35 cellular contexts compared by ENCODE assay signal in the genomic region with DNA sequence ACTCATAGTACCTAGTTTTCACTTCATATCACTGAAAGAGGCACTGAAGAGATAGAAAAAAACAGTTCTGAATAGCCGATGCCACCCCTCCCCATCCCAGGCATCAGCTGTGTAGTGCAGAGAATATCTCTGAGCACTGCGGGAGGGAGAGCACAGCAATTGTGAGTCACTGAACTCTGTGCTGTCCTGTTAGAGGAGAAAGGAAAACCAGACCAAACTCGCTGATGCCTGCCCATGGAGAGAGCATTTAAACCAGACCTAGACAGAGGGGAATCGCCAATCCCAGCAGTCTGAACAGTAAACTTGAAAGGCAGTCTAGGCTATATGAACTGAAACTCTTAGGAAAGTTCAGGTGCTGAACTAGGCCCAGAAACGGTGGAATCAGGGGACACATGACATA.
"Had no signal": no experiment of that assay in that cellular context is flagged by ENCODE, and none has a peak within 500 bp of the region (broad histone marks: within the 10 kb centered on the region; RNA-seq: fewer than 3 reads in every experiment).

No MANE protein-coding gene starts in this region.

- FAIRE-seq: astrocyte, TTC549 had no signal

- ATAC-seq: activated CD8-positive, alpha-beta T cell treated with anti-CD3 and anti-CD28 coated beads for 36 hours; activated naive CD4-positive, alpha-beta T cell treated with anti-CD3 and anti-CD28 coated beads, Interleukin-2, amount 50 U/mL, for 72 hours; activated T-cell treated with anti-CD3 and anti-CD28 coated beads, Interleukin-2, amount 50 U/mL, for 4 hours; activated T-cell treated with anti-CD3 and anti-CD28 coated beads, Interleukin-2, amount 50 U/mL, for 72 hours; activated T-helper 17 cell treated with anti-CD3 and anti-CD28 coated beads, Interleukin-2, amount 50 U/mL, for 72 hours; body of pancreas had no signal

- DNase-seq: activated B cell treated with CpG ODN at 0.5 μM for 24 hours; activated CD4-positive, alpha-beta memory T cell treated with anti-CD3 and anti-CD28 coated beads for 36 hours; activated CD4-positive, alpha-beta T cell treated with anti-CD3 and anti-CD28 coated beads for 4 hours; activated CD4-positive, alpha-beta T cell treated with anti-CD3 and anti-CD28 coated beads, Interleukin-2, amount 10 ng/mL, durations not matched to agents 24 days and 14 days; activated CD4-positive, alpha-beta T cell treated with anti-CD3 and anti-CD28 coated beads, Interleukin-2, amount 50 U/mL, for 1 hour; activated CD4-positive, alpha-beta T cell treated with anti-CD3 and anti-CD28 coated beads, Interleukin-2, amount 50 U/mL, for 4 hours; activated CD4-positive, CD25-positive, alpha-beta regulatory T cell treated with anti-CD3 and anti-CD28 coated beads, Interleukin-2, amount 50 U/mL, for 72 hours; activated CD8-positive, alpha-beta memory T cell treated with anti-CD3 and anti-CD28 coated beads, Interleukin-2, amount 50 U/mL, for 4 hours; activated CD8-positive, alpha-beta T cell treated with anti-CD3 and anti-CD28 coated beads for 36 hours; activated effector memory CD4-positive, alpha-beta T cell treated with anti-CD3 and anti-CD28 coated beads, Interleukin-2, amount 50 U/mL, for 16 hours; activated gamma-delta T cell treated with Interleukin-2 at 50 U/mL for 16 hours; activated naive CD4-positive, alpha-beta T cell; activated naive CD4-positive, alpha-beta T cell treated with anti-CD3 and anti-CD28 coated beads for 36 hours; activated naive CD4-positive, alpha-beta T cell treated with anti-CD3 and anti-CD28 coated beads, Interleukin-2, amount 50 U/mL, for 16 hours; activated naive CD8-positive, alpha-beta T cell treated with anti-CD3 and anti-CD28 coated beads for 36 hours; activated T-cell treated with anti-CD3 and anti-CD28 coated beads for 4 hours; activated T-cell treated with anti-CD3 and anti-CD28 coated beads, Interleukin-2, amount 50 U/mL, for 1 hour; activated T-cell treated with anti-CD3 and anti-CD28 coated beads, Interleukin-2, amount 50 U/mL, for 4 hours; activated T-cell treated with anti-CD3 and anti-CD28 coated beads, Interleukin-2, amount 50 U/mL, for 72 hours; adrenal gland; amniotic stem cell; aorta; body of pancreas; brain microvascular endothelial cell; central memory CD4-positive, alpha-beta T cell; T-helper 1 cell; T-helper 2 cell; T-helper 9 cell had no signal

- H3K4me1 Mint-ChIP-seq: activated B cell treated with CpG ODN at 0.5 μM for 24 hours; activated CD4-positive, alpha-beta T cell treated with anti-CD3 and anti-CD28 coated beads, Interleukin-2, amount 10 ng/mL, durations not matched to agents 24 days and 14 days; activated naive CD8-positive, alpha-beta T cell treated with anti-CD3 and anti-CD28 coated beads for 36 hours; activated T-helper 17 cell treated with anti-CD3 and anti-CD28 coated beads, Interleukin-2, amount 50 U/mL, for 72 hours had no signal

- H3K27me3 ChIP-seq: body of pancreas, brain microvascular endothelial cell had no signal

- H3K36me3 ChIP-seq: adrenal gland, brain microvascular endothelial cell had no signal

- H3K4me3 ChIP-seq: adrenal gland, body of pancreas had no signal

- H3K4me3 Mint-ChIP-seq: activated B cell treated with CpG ODN at 0.5 μM for 24 hours; activated CD4-positive, alpha-beta memory T cell treated with anti-CD3 and anti-CD28 coated beads for 36 hours; activated CD4-positive, alpha-beta T cell treated with anti-CD3 and anti-CD28 coated beads, Interleukin-2, amount 10 ng/mL, durations not matched to agents 24 days and 14 days; activated CD8-positive, alpha-beta T cell treated with anti-CD3 and anti-CD28 coated beads for 36 hours; activated naive CD4-positive, alpha-beta T cell treated with anti-CD3 and anti-CD28 coated beads for 36 hours; activated naive CD8-positive, alpha-beta T cell treated with anti-CD3 and anti-CD28 coated beads for 36 hours; activated T-cell treated with anti-CD3 and anti-CD28 coated beads, Interleukin-2, amount 50 U/mL, for 4 hours; activated T-cell treated with anti-CD3 and anti-CD28 coated beads, Interleukin-2, amount 50 U/mL, for 72 hours; activated T-helper 1 cell treated with anti-CD3 and anti-CD28 coated beads, Interleukin-12 subunit alpha, Interleukin-12 subunit beta, Interleukin-2, Interleukin-4 antibody, amounts not matched to agents 30 ng/mL and 10 ng/mL and 1 ng/mL, durations not matched to agents 14 hours and 24 hours and 36 hours; activated T-helper 17 cell treated with anti-CD3 and anti-CD28 coated beads, Interleukin-2, amount 50 U/mL, for 72 hours; T-helper 1 cell treated with Interleukin-12 subunit alpha and Interleukin-12 subunit beta and Interleukin-4 antibody, amounts not matched to agents 30 μg/mL and 1 μg/mL, for 36 hours; T-helper 2 cell treated with Interferon-gamma antibody and Interleukin-4, amounts not matched to agents 5 μg/mL and 100 μg/mL, for 36 hours had no signal

- H3K27ac Mint-ChIP-seq: activated B cell treated with CpG ODN at 0.5 μM for 24 hours; activated CD4-positive, alpha-beta memory T cell treated with anti-CD3 and anti-CD28 coated beads for 36 hours; activated CD4-positive, alpha-beta T cell treated with anti-CD3 and anti-CD28 coated beads, Interleukin-2, amount 10 ng/mL, durations not matched to agents 24 days and 14 days; activated CD8-positive, alpha-beta T cell treated with anti-CD3 and anti-CD28 coated beads for 36 hours; activated naive CD4-positive, alpha-beta T cell treated with anti-CD3 and anti-CD28 coated beads for 36 hours; activated naive CD4-positive, alpha-beta T cell treated with anti-CD3 and anti-CD28 coated beads, Interleukin-2, amount 50 U/mL, for 72 hours; activated naive CD8-positive, alpha-beta T cell treated with anti-CD3 and anti-CD28 coated beads for 36 hours; activated T-cell treated with anti-CD3 and anti-CD28 coated beads, Interleukin-2, amount 50 U/mL, for 72 hours; activated T-helper 1 cell treated with anti-CD3 and anti-CD28 coated beads, Interleukin-12 subunit alpha, Interleukin-12 subunit beta, Interleukin-2, Interleukin-4 antibody, amounts not matched to agents 30 ng/mL and 10 ng/mL and 1 ng/mL, durations not matched to agents 14 hours and 24 hours and 36 hours; activated T-helper 17 cell treated with anti-CD3 and anti-CD28 coated beads, Interleukin-2, amount 50 U/mL, for 72 hours; T-helper 1 cell treated with Interleukin-12 subunit alpha and Interleukin-12 subunit beta and Interleukin-4 antibody, amounts not matched to agents 30 μg/mL and 1 μg/mL, for 36 hours; T-helper 2 cell treated with Interferon-gamma antibody and Interleukin-4, amounts not matched to agents 5 μg/mL and 100 μg/mL, for 36 hours had no signal
